In genomic region chr2:30402441-30403182, GRCh38 we compare ENCODE assay signal across 12 cellular contexts.
"Had no signal": no experiment of that assay in that cellular context is flagged by ENCODE, and none has a peak within 500 bp of the region (broad histone marks: within the 10 kb centered on the region; RNA-seq: fewer than 3 reads in every experiment).

No MANE protein-coding gene starts in this region.

- DNase-seq: activated CD4-positive, alpha-beta T cell treated with anti-CD3 and anti-CD28 coated beads, Interleukin-2, amount 10 ng/mL, durations not matched to agents 24 days and 14 days; activated gamma-delta T cell; adrenal gland; effector CD4-positive, alpha-beta T cell; gastrocnemius medialis; naive thymus-derived CD4-positive, alpha-beta T cell; pancreas; SJCRH30; T1000 had no signal

- H3K27ac Mint-ChIP-seq: activated CD4-positive, alpha-beta T cell treated with anti-CD3 and anti-CD28 coated beads, Interleukin-2, amount 10 ng/mL, durations not matched to agents 24 days and 14 days; activated naive CD4-positive, alpha-beta T cell treated with anti-CD3 and anti-CD28 coated beads, Interleukin-2, amount 50 U/mL, for 72 hours; stimulated activated naive CD8-positive, alpha-beta T cell treated with anti-CD3 and anti-CD28 coated beads, Interleukin-15, Interleukin-2, amounts not matched to agents 100 ng/mL and 50 ng/mL, for 24 hours; type B pancreatic cell had no signal

- H3K9me3 Mint-ChIP-seq: stimulated activated naive CD8-positive, alpha-beta T cell treated with anti-CD3 and anti-CD28 coated beads, Interleukin-15, Interleukin-2, amounts not matched to agents 100 ng/mL and 50 ng/mL, for 24 hours had no signal

- H3K36me3 Mint-ChIP-seq: activated naive CD4-positive, alpha-beta T cell treated with anti-CD3 and anti-CD28 coated beads, Interleukin-2, amount 50 U/mL, for 72 hours; type B pancreatic cell had no signal

- H3K27me3 ChIP-seq: adrenal gland, gastrocnemius medialis, pancreas, SJCRH30 had no signal

- ATAC-seq: activated naive CD4-positive, alpha-beta T cell treated with anti-CD3 and anti-CD28 coated beads, Interleukin-2, amount 50 U/mL, for 72 hours; naive thymus-derived CD4-positive, alpha-beta T cell; pancreas had no signal

- H3K9me3 ChIP-seq: adrenal gland, gastrocnemius medialis, pancreas, SJCRH30 had no signal

- H3K4me3 ChIP-seq: adrenal gland, gastrocnemius medialis, pancreas, SJCRH30 had no signal

- H3K27me3 Mint-ChIP-seq: activated CD4-positive, alpha-beta T cell treated with anti-CD3 and anti-CD28 coated beads, Interleukin-2, amount 10 ng/mL, durations not matched to agents 24 days and 14 days; naive thymus-derived CD4-positive, alpha-beta T cell; stimulated activated naive CD8-positive, alpha-beta T cell treated with anti-CD3 and anti-CD28 coated beads, Interleukin-15, Interleukin-2, amounts not matched to agents 100 ng/mL and 50 ng/mL, for 24 hours had no signal

- H3K27ac ChIP-seq: adrenal gland, gastrocnemius medialis, pancreas, SJCRH30 had no signal

- H3K36me3 ChIP-seq: adrenal gland, gastrocnemius medialis, pancreas, SJCRH30 had no signal

- H3K4me3 Mint-ChIP-seq: activated CD4-positive, alpha-beta T cell treated with anti-CD3 and anti-CD28 coated beads, Interleukin-2, amount 10 ng/mL, durations not matched to agents 24 days and 14 days; naive thymus-derived CD4-positive, alpha-beta T cell; stimulated activated naive CD8-positive, alpha-beta T cell treated with anti-CD3 and anti-CD28 coated beads, Interleukin-15, Interleukin-2, amounts not matched to agents 100 ng/mL and 50 ng/mL, for 24 hours; type B pancreatic cell had no signal
